15 cellular contexts compared by ENCODE assay signal in genomic region chr3:119597548-119598288, GRCh38. TPM values are rescaled to one million over a fixed set of nuclear protein-coding genes. Genes with fewer than 3 reads are reported as not detected.
A peak's percentile ranks its signal among the peaks of the same experiment; 100 is the strongest.
DNase-seq lines count a peak whose midpoint lies in the region; ATAC-seq, FAIRE-seq and TF ChIP-seq lines count a peak whose summit lies in the region.
"Had no signal": no experiment of that assay in that cellular context is flagged by ENCODE, and none has a peak within 500 bp of the region (broad histone marks: within the 10 kb centered on the region; RNA-seq: fewer than 3 reads in every experiment).

TSS of gene PLA1A (plus strand) at chr3:119597885. CDS start at chr3:119597914, 29 bp downstream.

- H3K36me3 ChIP-seq in esophagus squamous epithelium (no peaks in the 10 kb centered on the region), pancreas (no peaks in the 10 kb centered on the region)

- H3K4me1 ChIP-seq in esophagus squamous epithelium (peaks cover 0 to 15% (median 6%) of the 10 kb centered on the region in 3 donors), pancreas (peaks cover 6 to 24% (median 11%) of the 10 kb centered on the region in 3 donors)

- no peak for TF ChIP-seq POLR2A in esophagus squamous epithelium (IDR thresholded peaks at IDR 0.05)

- peak within 1 kb of the TSS in 3 of 4 donors; percentile 24 to 59 (median 51) for H3K27ac ChIP-seq in esophagus squamous epithelium
- H3K27ac ChIP-seq in pancreas = peak within 1 kb of the TSS in 2 of 4 donors; percentile 53 to 55

- TF ChIP-seq CTCF in esophagus squamous epithelium (IDR thresholded peaks at IDR 0.05) = no peak
- TF ChIP-seq CTCF in pancreas (IDR thresholded peaks at IDR 0.05) = no peak

- H3K27me3 ChIP-seq in esophagus squamous epithelium (no peaks in the 10 kb centered on the region), pancreas (no peaks in the 10 kb centered on the region)

- ATAC-seq in HG02840 (IDR thresholded peaks at IDR 0.05; ENCODE audit: low FRiP score, unreplicated experiment) (peak; percentile 25), pancreas (peak; percentile 78 to 92 (median 86))
- ATAC-seq: GM23338 had no signal

- H3K4me3 ChIP-seq in esophagus squamous epithelium (no peak within 1 kb of the TSS), pancreas (no peak within 1 kb of the TSS)
- H3K4me3 ChIP-seq: GM23338 had no signal

- intact Hi-C loops in esophagus squamous epithelium (cut with DNase I) = no loop called here
- intact Hi-C loops in pancreas (cut with DNase I) = no loop called here

- DNase-seq in DMS53 treated with DMSO at 0.1 percent for 48 hours (lab: John Stamatoyannopoulos, UW; ENCODE audit: unreplicated experiment) (peak; percentile 12), esophagus squamous epithelium (lab: John Stamatoyannopoulos, UW) (no peak), pancreas (no peak), HT-29 (ENCODE audit: low spot score) (no peak), dedifferentiated amniotic fluid mesenchymal stem cell (ENCODE audit: extremely low spot score) (no peak), SW 1271 (lab: John Stamatoyannopoulos, UW) (no peak), GOT3 (lab: John Stamatoyannopoulos, UW) (no peak)
- DNase-seq: activated CD8-positive, alpha-beta memory T cell treated with anti-CD3 and anti-CD28 coated beads, Interleukin-2, amount 50 U/mL, for 4 hours; caudate nucleus; CD4-positive, alpha-beta T cell; glutamatergic neuron; NCI-H774; T-helper 2 cell had no signal

- FAIRE-seq in pancreas (lab: Jason Lieb, UNC) = no peak

- H3K9me3 ChIP-seq in esophagus squamous epithelium (no peaks in the 10 kb centered on the region), pancreas (no peaks in the 10 kb centered on the region)

- WGBS in esophagus squamous epithelium, 2 donors = 47 to 48% methylated on average over 6 to 7 of the region's 7 CpGs
- 23 to 27% methylated on average over 7 of the region's 7 CpGs for WGBS in pancreas, 2 donors

RNA-seq across cellular contexts. Expression of gene PLA1A, which starts in this region (rescaled TPM):
- total RNA-seq in esophagus squamous epithelium = 1 to 10 TPM in 1 of 4 donors, under 1 TPM in 2, not detected in 1; 0.41 to 1.5 (median 0.79) TPM
- 1 to 10 TPM in 5 of 6 donors, under 1 TPM in 1; 0.95 to 3.2 (median 1.3) TPM for total RNA-seq in pancreas
- 1 to 10 TPM; 1.2 to 3.6 TPM for polyA plus RNA-seq in pancreas
- total RNA-seq in HT-29 (2014; rRNA removed; shearing (Covaris generic)) = not detected in 2 replicates
- total RNA-seq: CD4-positive, alpha-beta T cell; GM23338 had no signal
- polyA plus RNA-seq: GM23338 had no signal
